24 cellular contexts compared by ENCODE assay signal in genomic region chr4:177479063-177479462, GRCh38. TPM values are rescaled to one million over a fixed set of nuclear protein-coding genes. Genes with fewer than 3 reads are reported as not detected.
A peak's percentile ranks its signal among the peaks of the same experiment; 100 is the strongest.
DNase-seq lines count a peak whose midpoint lies in the region; ATAC-seq, FAIRE-seq and TF ChIP-seq lines count a peak whose summit lies in the region.
"Had no signal": no experiment of that assay in that cellular context is flagged by ENCODE, and none has a peak within 500 bp of the region (broad histone marks: within the 10 kb centered on the region; RNA-seq: fewer than 3 reads in every experiment).

No MANE protein-coding gene starts in this region.

- H3K27me3 Mint-ChIP-seq in HFFc6 (ENCODE audit: insufficient read depth) (no peaks in the 10 kb centered on the region), natural killer cell (ENCODE audit: low read depth in 2 of 2) (no peaks in the 10 kb centered on the region)
- H3K27me3 Mint-ChIP-seq in CD8-positive, alpha-beta T cell (ENCODE audit: low read depth): no peaks in the 10 kb centered on the region
- H3K27me3 Mint-ChIP-seq: CD4-positive, CD25-positive, alpha-beta regulatory T cell; CD8-positive, alpha-beta memory T cell had no signal

- TF ChIP-seq EP300 in SK-N-SH (IDR thresholded peaks at IDR 0.05; ENCODE audit: borderline replicate concordance in 1 of 2, low read depth in 1 of 2, low read length in 1 of 2) (no peak), K562 (IDR thresholded peaks at IDR 0.05; ENCODE audit: low read length) (no peak)

- H3K79me2 ChIP-seq in ACC112 (ENCODE audit: control insufficient read depth, insufficient read depth, low read length, unreplicated experiment): no peaks in the 10 kb centered on the region
- H3K79me2 ChIP-seq in SK-N-SH (ENCODE audit: insufficient read depth): no peaks in the 10 kb centered on the region
- no peaks in the 10 kb centered on the region for H3K79me2 ChIP-seq in K562 (ENCODE audit: control insufficient read depth, insufficient read depth, low read length)

- no peaks in the 10 kb centered on the region for H4K20me1 ChIP-seq in SK-N-SH (ENCODE audit: insufficient read depth)
- H4K20me1 ChIP-seq in K562 (replicated peaks; ENCODE audit: control insufficient read depth, insufficient read depth, low read length): no peaks in the 10 kb centered on the region
- H4K20me1 ChIP-seq: BLaER1 had no signal

- TF ChIP-seq POLR2A in K562 (conservative IDR thresholded peaks at IDR 0.05): no peak
- no peak for TF ChIP-seq POLR2A in body of pancreas (IDR thresholded peaks at IDR 0.05)

- BruUV-seq in K562 (replicated peaks; lab: Mats Ljungman, UMichigan): no TSS peak

- in situ Hi-C loops in K562 (cut with MboI): no loop called here

- no peaks in the 10 kb centered on the region for H3K9me3 ChIP-seq in SK-N-SH
- H3K9me3 ChIP-seq in K562 (replicated peaks; ENCODE audit: control insufficient read depth, insufficient read depth, low read depth, low read length): no peaks in the 10 kb centered on the region
- H3K9me3 ChIP-seq in body of pancreas: no peaks in the 10 kb centered on the region
- H3K9me3 ChIP-seq in CD8-positive, alpha-beta T cell (ENCODE audit: low read length): no peaks in the 10 kb centered on the region
- H3K9me3 ChIP-seq: BLaER1 had no signal

- POLR2A ChIA-PET in SK-N-SH (lab: Yijun Ruan, JAX): no interaction called here
- POLR2A ChIA-PET in K562 (lab: Yijun Ruan, JAX): no interaction called here
- POLR2A ChIA-PET in CD8-positive, alpha-beta T cell (lab: Charles Lee): no interaction called here

- H3K4me1 Mint-ChIP-seq in HFFc6 (ENCODE audit: low read depth) (peaks cover 85% of the 10 kb centered on the region), natural killer cell (no peaks in the 10 kb centered on the region)
- peaks cover 6% of the 10 kb centered on the region for H3K4me1 Mint-ChIP-seq in CD8-positive, alpha-beta T cell (ENCODE audit: low read depth)

- H2AFZ ChIP-seq in ACC112 (ENCODE audit: low read length, unreplicated experiment) (peak overlapping the region; percentile 6), SK-N-SH (ENCODE audit: low read depth) (no peak overlapping the region), K562 (ENCODE audit: low read depth, low read length) (no peak overlapping the region)
- H2AFZ ChIP-seq: GM23338 had no signal

- H3K4me2 ChIP-seq in SK-N-SH: no peak overlapping the region
- H3K4me2 ChIP-seq in K562 (ENCODE audit: insufficient read depth, low read length): no peak overlapping the region
- H3K4me2 ChIP-seq: BLaER1, GM23338 had no signal

- H3K27ac Mint-ChIP-seq in HFFc6 (peak overlapping the region; percentile 60), natural killer cell (no peak overlapping the region)
- H3K27ac Mint-ChIP-seq in CD8-positive, alpha-beta T cell: no peak overlapping the region
- H3K27ac Mint-ChIP-seq: CD4-positive, CD25-positive, alpha-beta regulatory T cell; CD8-positive, alpha-beta memory T cell; GM23338; H9 had no signal

- TF ChIP-seq RAD21 in SK-N-SH (IDR thresholded peaks at IDR 0.05; ENCODE audit: low read length) (no peak), K562 (CRISPR knock-in tag; conservative IDR thresholded peaks at IDR 0.05 in 1 of 2, IDR thresholded peaks at IDR 0.05 in 1 of 2) (no peak)

- no peak for FAIRE-seq in K562 (lab: Jason Lieb, UNC)
- FAIRE-seq: A204.1, D721Med, GM12878, GM19239 had no signal

- peaks cover 12% of the 10 kb centered on the region for H3K4me1 ChIP-seq in ACC112 (ENCODE audit: control insufficient read depth, insufficient read depth, low read length, unreplicated experiment)
- H3K4me1 ChIP-seq in SK-N-SH (ENCODE audit: control insufficient read depth in 1 of 2, insufficient read depth in 2 of 2, low read depth in 1 of 2, low read length in 1 of 2): peaks cover 0 to 15% of the 10 kb centered on the region in 2 experiments; a peak in 2 of 4 replicates
- no peaks in the 10 kb centered on the region; a peak in 1 of 5 replicates for H3K4me1 ChIP-seq in K562 (replicated peaks in 1 of 2; ENCODE audit: control insufficient read depth in 2 of 2, insufficient read depth in 2 of 2, low read length in 2 of 2)
- peaks cover 3% of the 10 kb centered on the region for H3K4me1 ChIP-seq in body of pancreas
- no peaks in the 10 kb centered on the region for H3K4me1 ChIP-seq in CD8-positive, alpha-beta T cell (ENCODE audit: insufficient read depth, low read length)
- H3K4me1 ChIP-seq: BLaER1 had no signal

- H3K9me3 Mint-ChIP-seq in HFFc6 (no peaks in the 10 kb centered on the region), natural killer cell (no peaks in the 10 kb centered on the region)
- H3K9me3 Mint-ChIP-seq in CD8-positive, alpha-beta T cell: no peaks in the 10 kb centered on the region
- H3K9me3 Mint-ChIP-seq: CD4-positive, CD25-positive, alpha-beta regulatory T cell; CD8-positive, alpha-beta memory T cell; GM23338; H9 had no signal

- 53% methylated on average over 4 of the region's 4 CpGs for WGBS in SK-N-SH (ENCODE audit: low lambda C conversion rate)
- 3% methylated on average over 4 of the region's 4 CpGs for WGBS in K562 (ENCODE audit: insufficient coverage, low coverage, missing lambda C conversion rate)
- WGBS in body of pancreas, 2 donors: 62 to 78% methylated on average over 4 of the region's 4 CpGs

- H3K9me2 ChIP-seq in SK-N-SH: no peaks in the 10 kb centered on the region

- CTCF ChIA-PET in SK-N-SH (lab: Yijun Ruan, JAX) (interaction anchor here (0.8 to 1.4 kb wide), 4 partner anchors 15 to 1094 kb away, joined by 3 to 5 read pairs (median 3); no protein-coding TSS in a partner anchor), K562 (lab: Yijun Ruan, JAX; ENCODE audit: low intra/inter-chr PET ratio) (no interaction called here)
- CTCF ChIA-PET in CD8-positive, alpha-beta T cell (lab: Charles Lee): no interaction called here

- H3K27ac ChIP-seq in ACC112 (ENCODE audit: low read depth, low read length): no peak overlapping the region
- H3K27ac ChIP-seq in SK-N-SH (ENCODE audit: low read depth in 2 of 2, low read length in 1 of 2): no peak overlapping the region; a peak in 1 of 4 replicates
- no peak overlapping the region for H3K27ac ChIP-seq in K562 (ENCODE audit: extremely low read depth, low read depth, low read length)
- peak overlapping the region in 2 of 4 donors; percentile 25 to 29 for H3K27ac ChIP-seq in body of pancreas
- no peak overlapping the region for H3K27ac ChIP-seq in CD8-positive, alpha-beta T cell (ENCODE audit: low read depth, low read length)
- H3K27ac ChIP-seq: 22Rv1, BLaER1, C4-2B had no signal

- H3K4me3 ChIP-seq in ACC112 (ENCODE audit: low read depth, low read length) (no peak overlapping the region), SK-N-SH (ENCODE audit: low read depth in 2 of 2, low read length in 1 of 2) (no peak overlapping the region), K562 (no peak overlapping the region), body of pancreas (no peak overlapping the region)
- H3K4me3 ChIP-seq in CD8-positive, alpha-beta T cell (ENCODE audit: low read depth, low read length): no peak overlapping the region
- H3K4me3 ChIP-seq: BLaER1, GM12878, GM23338 had no signal

- intact Hi-C loops in K562 (cut with micrococcal nuclease): no loop called here
- intact Hi-C loops in body of pancreas (cut with DNase I): no loop called here
- intact Hi-C loops in CD8-positive, alpha-beta T cell (cut with DNase I, micrococcal nuclease): no loop called here
- intact Hi-C loops in natural killer cell (cut with micrococcal nuclease): no loop called here

- H3F3A ChIP-seq in SK-N-SH (replicated peaks; ENCODE audit: insufficient read depth): peaks cover 3% of the 10 kb centered on the region

- H3K36me3 Mint-ChIP-seq in HFFc6 (ENCODE audit: low read depth) (peaks cover 21% of the 10 kb centered on the region; the same call in 1 of the 2 replicates), natural killer cell (no peaks in the 10 kb centered on the region)
- H3K36me3 Mint-ChIP-seq in CD8-positive, alpha-beta T cell: peaks cover under 1% of the 10 kb centered on the region

- no peaks in the 10 kb centered on the region for H3K36me3 ChIP-seq in ACC112 (ENCODE audit: insufficient read depth, low read length)
- H3K36me3 ChIP-seq in SK-N-SH (replicated peaks in 1 of 2; ENCODE audit: control insufficient read depth in 1 of 2, insufficient read depth in 2 of 2, low read length in 1 of 2): no peaks in the 10 kb centered on the region
- H3K36me3 ChIP-seq in K562 (ENCODE audit: control insufficient read depth, insufficient read depth, low read length): no peaks in the 10 kb centered on the region
- no peaks in the 10 kb centered on the region for H3K36me3 ChIP-seq in body of pancreas (replicated peaks in 1 of 2; ENCODE audit: insufficient read depth in 1 of 2, low read depth in 2 of 2)
- no peaks in the 10 kb centered on the region for H3K36me3 ChIP-seq in CD8-positive, alpha-beta T cell (ENCODE audit: insufficient read depth, low read length)
- H3K36me3 ChIP-seq: BLaER1 had no signal

- no peak for DNase-seq in HFFc6
- no peak for DNase-seq in SK-N-SH
- DNase-seq in K562 (ENCODE audit: extremely low read depth in 1 of 4, low spot score in 3 of 4): no peak
- no peak for DNase-seq in OCI-M2 (lab: John Stamatoyannopoulos, UW; ENCODE audit: unreplicated experiment)
- no peak for DNase-seq in body of pancreas
- DNase-seq in CD8-positive, alpha-beta T cell: no peak
- no peak for DNase-seq in natural killer cell
- DNase-seq: CD4-positive, CD25-positive, alpha-beta regulatory T cell; CD8-positive, alpha-beta memory T cell; DMS 273 treated with DMSO at 0.1 percent for 48 hours; DMS79; EL; GDM1; H9 had no signal

- H3K4me3 Mint-ChIP-seq in HFFc6 (peak overlapping the region; percentile 5; the same call in 1 of the 2 replicates), natural killer cell (no peak overlapping the region)
- no peak overlapping the region for H3K4me3 Mint-ChIP-seq in CD8-positive, alpha-beta T cell
- H3K4me3 Mint-ChIP-seq: CD4-positive, CD25-positive, alpha-beta regulatory T cell; CD8-positive, alpha-beta memory T cell; GM23338; H9 had no signal

- H3K27me3 ChIP-seq in ACC112 (ENCODE audit: insufficient read depth, low read length) (no peaks in the 10 kb centered on the region), SK-N-SH (ENCODE audit: insufficient read depth) (no peaks in the 10 kb centered on the region), K562 (ENCODE audit: control insufficient read depth in 2 of 2, insufficient read depth in 2 of 2, low read length in 2 of 2) (no peaks in the 10 kb centered on the region), body of pancreas (no peaks in the 10 kb centered on the region)
- no peaks in the 10 kb centered on the region for H3K27me3 ChIP-seq in CD8-positive, alpha-beta T cell (ENCODE audit: insufficient read depth, low read length)
- H3K27me3 ChIP-seq: BLaER1 had no signal

- H3K9me1 ChIP-seq in K562 (ENCODE audit: control insufficient read depth, insufficient read depth, low read length): no peaks in the 10 kb centered on the region

- TF ChIP-seq CTCF in HFFc6 (IDR thresholded peaks at IDR 0.05) (no peak), SK-N-SH (IDR thresholded peaks at IDR 0.05) (no peak), K562 (IDR thresholded peaks at IDR 0.05 in 2 of 3, conservative IDR thresholded peaks at IDR 0.05 in 1 of 3; ENCODE audit: insufficient read depth in 2 of 3, low read depth in 1 of 3, low read length in 3 of 3) (no peak), body of pancreas (IDR thresholded peaks at IDR 0.05) (no peak), natural killer cell (IDR thresholded peaks at IDR 0.05) (no peak)
- TF ChIP-seq CTCF in CD8-positive, alpha-beta T cell (IDR thresholded peaks at IDR 0.05): no peak

- H3K9ac ChIP-seq in SK-N-SH (no peak overlapping the region), K562 (ENCODE audit: insufficient read depth in 1 of 2, low read depth in 2 of 2, low read length in 2 of 2) (no peak overlapping the region)
- H3K9ac ChIP-seq: BLaER1 had no signal

- no peak for ATAC-seq in K562
- no peak for ATAC-seq in body of pancreas
- no peak for ATAC-seq in CD8-positive, alpha-beta T cell
- ATAC-seq in natural killer cell: no peak
- ATAC-seq: GM12878, GM23338, HCT116 had no signal

RNA-seq across cellular contexts. Expression of gene AGA, which starts 36.8 kb away (rescaled TPM):
- total RNA-seq in HFFc6 (2021; fragmentation: NEBNext Ultra II Directional; extraction: Animal tissue kit (Norgen Biotek cat#: 25700)): 10 to 100 TPM; 41.5 to 53.7 (median 47.4) TPM
- polyA plus RNA-seq in SK-N-SH (2012; rRNA removed) (36.8 and 41.7 TPM in 2 replicates), K562 (2011; rRNA removed) (8.0 and 10.4 TPM in 2 replicates), K562 (2014; fragmentation: Illumina TruSeq; extraction: Trizol) (17.6 and 20.7 TPM in 2 replicates), K562 (2014; fragmentation: Nextera tagmentation; extraction: Ambion mirVana) (10 to 100 TPM; 16.6 to 18.1 TPM), K562 (2014; rRNA removed) (8.5 and 10.4 TPM in 2 replicates)
- polyA plus RNA-seq in SK-N-SH (2012; cell fraction: cytosol; rRNA removed): 40.6 and 43.8 TPM in 2 replicates
- 27.7 and 37.2 TPM in 2 replicates for polyA plus RNA-seq in SK-N-SH (2012; cell fraction: nucleus; rRNA removed)
- 15.8 and 21.1 TPM in 2 replicates for total RNA-seq in K562 (2011; cell fraction: chromatin; rRNA removed; ENCODE audit: low replicate concordance)
- total RNA-seq in K562 (2011; cell fraction: nucleolus; rRNA removed): 19.8 and 26.2 TPM in 2 replicates
- 18.2 and 22.7 TPM in 2 replicates for total RNA-seq in K562 (2011; cell fraction: nucleoplasm; rRNA removed)
- total RNA-seq in K562 (2014; rRNA removed) (10.4 and 12.6 TPM in 2 replicates), K562 (2014; rRNA removed; fragmentation: Illumina TruSeq; extraction: Trizol) (12.1 and 13.1 TPM in 2 replicates), K562 (2015; rRNA removed; fragmentation: Illumina TruSeq; extraction: Trizol) (19.5 and 25.0 TPM in 2 replicates), K562 (2021) (10.0 and 10.1 TPM in 2 replicates), body of pancreas (10 to 100 TPM; 10.4 to 15.2 TPM), natural killer cell (10 to 100 TPM; 15.7 to 16.9 (median 16.6) TPM)
- 5.9 and 6.6 TPM in 2 replicates for polyA plus RNA-seq in K562 (2011; cell fraction: cytosol; rRNA removed)
- polyA plus RNA-seq in K562 (2011; cell fraction: nucleus; rRNA removed): 5.1 and 5.4 TPM in 2 replicates
- polyA plus RNA-seq in K562 (2012): 14.4 and 30.5 TPM in 2 replicates
- 11.8 and 12.8 TPM in 2 replicates for polyA minus RNA-seq in K562 (2011; rRNA and poly(A)+ RNA removed)
- polyA minus RNA-seq in K562 (2011; cell fraction: cytosol; rRNA and poly(A)+ RNA removed): 7.2 and 13.2 TPM in 2 replicates
- polyA minus RNA-seq in K562 (2011; cell fraction: nucleus; rRNA and poly(A)+ RNA removed): 5.3 and 6.4 TPM in 2 replicates
- total RNA-seq in CD8-positive, alpha-beta T cell: 10 to 100 TPM; 12.1 to 15.0 TPM
